Comparison of ENCODE assay signal across 1 cellular context in the genomic region with DNA sequence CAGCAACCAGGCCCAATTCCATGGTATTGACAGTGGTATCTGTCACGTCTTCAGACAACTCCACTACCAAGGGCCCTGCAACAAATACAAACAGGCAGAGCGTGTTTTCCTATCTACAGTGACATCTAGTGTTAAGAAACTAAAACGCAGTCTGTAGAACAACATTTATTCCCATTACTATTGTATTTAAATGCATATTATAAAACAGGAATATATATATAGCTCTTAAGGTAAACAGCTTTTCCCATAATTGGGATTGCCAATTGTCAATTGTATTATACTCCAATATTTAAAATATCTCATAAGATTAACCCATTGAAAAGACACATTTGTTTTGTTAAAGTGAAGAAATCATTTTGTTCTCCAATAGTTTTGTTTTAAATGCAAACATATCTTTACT.
TF ChIP-seq lines count a peak whose summit lies in the region.

No MANE protein-coding gene starts in this region.

TF ChIP-seq in HCT116, 20 proteins besides CTCF, POLR2A, EP300 and RAD21 (continued from another document):
- TF ChIP-seq, protein P1, sequence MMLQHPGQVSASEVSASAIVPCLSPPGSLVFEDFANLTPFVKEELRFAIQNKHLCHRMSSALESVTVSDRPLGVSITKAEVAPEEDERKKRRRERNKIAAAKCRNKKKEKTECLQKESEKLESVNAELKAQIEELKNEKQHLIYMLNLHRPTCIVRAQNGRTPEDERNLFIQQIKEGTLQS (IDR thresholded peaks at IDR 0.05) = no peak
- no peak for TF ChIP-seq SIN3A (IDR thresholded peaks at IDR 0.05; ENCODE audit: low read depth)
- TF ChIP-seq SRF (IDR thresholded peaks at IDR 0.05; ENCODE audit: low read depth) = no peak
- TF ChIP-seq TCF7L2 (IDR thresholded peaks at IDR 0.05; ENCODE audit: borderline replicate concordance, extremely low read depth, insufficient read depth, insufficient read length) = no peak
